8 cellular contexts compared by ENCODE assay signal in the genomic region with DNA sequence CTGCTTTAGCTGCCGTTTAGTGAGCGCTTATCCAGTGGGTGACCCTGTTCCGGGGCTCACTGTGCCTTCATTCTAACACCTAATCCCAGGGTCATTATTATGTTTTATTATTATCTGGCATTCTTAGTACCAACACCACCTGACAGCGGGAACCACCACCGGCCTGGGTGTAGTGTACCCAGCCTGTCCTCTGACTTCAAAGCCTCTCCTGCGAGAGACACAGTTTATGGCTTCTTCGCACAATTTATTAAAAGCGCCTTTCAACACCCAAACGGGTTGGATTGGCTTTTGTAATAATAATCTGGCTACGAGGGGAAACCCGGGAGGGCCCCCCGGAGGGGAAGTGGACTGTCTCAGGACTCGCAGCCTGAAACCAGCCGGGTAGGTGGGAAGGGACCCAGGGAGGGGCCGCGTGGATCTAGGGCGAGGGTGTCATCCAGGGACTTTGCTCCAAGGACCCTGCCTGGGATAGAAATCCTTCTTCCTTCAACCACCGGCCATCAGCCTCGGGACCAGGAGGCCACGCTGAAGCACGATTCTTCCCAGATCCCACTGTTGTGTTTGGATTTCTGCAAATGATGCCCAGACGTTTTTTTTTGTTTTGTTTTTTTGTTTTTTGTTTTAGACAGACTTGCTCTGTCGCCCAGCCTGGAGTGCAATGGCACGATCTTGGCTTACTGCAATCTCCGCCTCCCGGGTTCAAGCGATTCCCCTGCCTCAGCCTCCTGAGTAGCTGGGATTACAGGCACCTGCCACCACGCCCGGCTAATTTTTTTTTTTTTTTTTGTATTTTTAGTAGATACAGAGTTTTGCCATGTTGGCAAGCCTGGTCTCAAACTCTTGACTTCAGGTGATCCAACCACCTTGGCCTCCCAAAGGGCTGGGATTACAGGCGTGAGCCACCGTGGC. TPM values are rescaled to one million over a fixed set of nuclear protein-coding genes. Genes with fewer than 3 reads are reported as not detected.
DNase-seq lines count a peak whose midpoint lies in the region; ATAC-seq and TF ChIP-seq lines count a peak whose summit lies in the region.

No MANE protein-coding gene starts in this region.

- H3K27ac Mint-ChIP-seq in nephron, result peak overlapping the region; percentile 47 to 86 (median 75)

- peak overlapping the region; percentile 97 for H3K4me3 ChIP-seq in BJ (ENCODE audit: low read depth, low read length)
- H3K4me3 ChIP-seq in Karpas-422 (ENCODE audit: low read length), result peak overlapping the region; percentile 89; the same call in 1 of the 2 replicates

- H4K20me1 ChIP-seq in Karpas-422 (ENCODE audit: insufficient read depth, low read depth, low read length), result peaks cover 17% of the 10 kb centered on the region

- CTCF ChIA-PET in BJ (lab: Yijun Ruan, JAX), result no interaction called here

- H3K27me3 Mint-ChIP-seq in nephron (ENCODE audit: low read depth), result peaks cover 17% of the 10 kb centered on the region

- H3K9me3 Mint-ChIP-seq in nephron, result no peaks in the 10 kb centered on the region

- no peak overlapping the region for H2AFZ ChIP-seq in Karpas-422 (ENCODE audit: low read length)

- H3K9me3 ChIP-seq in Karpas-422 (ENCODE audit: low read length), result no peaks in the 10 kb centered on the region

- H3K36me3 ChIP-seq in BJ (ENCODE audit: control insufficient read depth, insufficient read depth, low read length), result peaks cover 3% of the 10 kb centered on the region
- H3K36me3 ChIP-seq in Karpas-422 (ENCODE audit: insufficient read depth, low read length), result no peaks in the 10 kb centered on the region

- H3K9ac ChIP-seq in Karpas-422 (ENCODE audit: low read length), result peak overlapping the region; percentile 98; the same call in 1 of the 2 replicates

- peaks cover 18% of the 10 kb centered on the region for H3K79me2 ChIP-seq in Karpas-422 (ENCODE audit: low read length)

- peaks cover 5% of the 10 kb centered on the region for H3K4me1 Mint-ChIP-seq in nephron

- POLR2A ChIA-PET in BJ (lab: Charles Lee), result no interaction called here

- peaks cover 18% of the 10 kb centered on the region for H3K4me1 ChIP-seq in Karpas-422 (ENCODE audit: low read length)

- H3K9me2 ChIP-seq in Karpas-422 (replicated peaks; ENCODE audit: insufficient read depth, low read length), result no peaks in the 10 kb centered on the region

- no peak for ATAC-seq in HG03159 (IDR thresholded peaks at IDR 0.05; ENCODE audit: unreplicated experiment)

- H3K27ac ChIP-seq in Karpas-422 (ENCODE audit: low read length), result no peak overlapping the region

- peak overlapping the region; percentile 83 for H3K4me2 ChIP-seq in Karpas-422 (ENCODE audit: low read depth, low read length, poor library complexity, severe bottlenecking)

- H3K27me3 ChIP-seq in BJ (ENCODE audit: control insufficient read depth, insufficient read depth, low read length), result no peaks in the 10 kb centered on the region
- no peaks in the 10 kb centered on the region for H3K27me3 ChIP-seq in Karpas-422 (ENCODE audit: low read length)

- no peak for TF ChIP-seq CTCF in BJ (IDR thresholded peaks at IDR 0.05; ENCODE audit: insufficient read depth, low read depth, low read length)
- no peak for TF ChIP-seq CTCF in nephron (IDR thresholded peaks at IDR 0.05; ENCODE audit: unreplicated experiment in 3 of 3)

- DNase-seq in BJ (ENCODE audit: low read depth), result no peak
- DNase-seq in Karpas-422, result no peak
- DNase-seq in cerebellar cortex (ENCODE audit: low spot score), result peak; percentile 39
- DNase-seq in activated gamma-delta T cell treated with Interleukin-2 at 50 U/mL for 16 hours, result no peak
- DNase-seq in KBM-7, result no peak
- no peak for DNase-seq in HPDE6-E6E7 (ENCODE audit: extremely low spot score)

- H3K36me3 Mint-ChIP-seq in nephron (ENCODE audit: low read depth), result no peaks in the 10 kb centered on the region

- H3K4me3 Mint-ChIP-seq in nephron, result peak overlapping the region; percentile 83 to 92 (median 91)

- in situ Hi-C loops in KBM-7 (cut with MboI; ENCODE audit: low pct_unique_long_range_greater_than_20kb, low sequenced_read_pairs), result no loop called here

RNA-seq across cellular contexts. Expression of gene ZBTB7A, which starts 1.6 kb away (rescaled TPM):
- 4.2 and 7.5 TPM in 2 replicates for polyA plus RNA-seq in BJ (2011; rRNA removed)
- polyA minus RNA-seq in BJ (2011; rRNA and poly(A)+ RNA removed), result 3.5 and 6.4 TPM in 2 replicates
- total RNA-seq in Karpas-422 (2014; rRNA removed; shearing (Covaris generic); ENCODE audit: low replicate concordance), result 7.2 and 29.3 TPM in 2 replicates

RNA-seq across cellular contexts. Expression of gene MAP2K2, which starts 55.6 kb away (rescaled TPM):
- polyA plus RNA-seq in BJ (2011; rRNA removed), result 76.9 and 143 TPM in 2 replicates
- polyA minus RNA-seq in BJ (2011; rRNA and poly(A)+ RNA removed), result 62.9 and 76.0 TPM in 2 replicates
- 106 and 270 TPM in 2 replicates for total RNA-seq in Karpas-422 (2014; rRNA removed; shearing (Covaris generic); ENCODE audit: low replicate concordance)
